In the genomic region with DNA sequence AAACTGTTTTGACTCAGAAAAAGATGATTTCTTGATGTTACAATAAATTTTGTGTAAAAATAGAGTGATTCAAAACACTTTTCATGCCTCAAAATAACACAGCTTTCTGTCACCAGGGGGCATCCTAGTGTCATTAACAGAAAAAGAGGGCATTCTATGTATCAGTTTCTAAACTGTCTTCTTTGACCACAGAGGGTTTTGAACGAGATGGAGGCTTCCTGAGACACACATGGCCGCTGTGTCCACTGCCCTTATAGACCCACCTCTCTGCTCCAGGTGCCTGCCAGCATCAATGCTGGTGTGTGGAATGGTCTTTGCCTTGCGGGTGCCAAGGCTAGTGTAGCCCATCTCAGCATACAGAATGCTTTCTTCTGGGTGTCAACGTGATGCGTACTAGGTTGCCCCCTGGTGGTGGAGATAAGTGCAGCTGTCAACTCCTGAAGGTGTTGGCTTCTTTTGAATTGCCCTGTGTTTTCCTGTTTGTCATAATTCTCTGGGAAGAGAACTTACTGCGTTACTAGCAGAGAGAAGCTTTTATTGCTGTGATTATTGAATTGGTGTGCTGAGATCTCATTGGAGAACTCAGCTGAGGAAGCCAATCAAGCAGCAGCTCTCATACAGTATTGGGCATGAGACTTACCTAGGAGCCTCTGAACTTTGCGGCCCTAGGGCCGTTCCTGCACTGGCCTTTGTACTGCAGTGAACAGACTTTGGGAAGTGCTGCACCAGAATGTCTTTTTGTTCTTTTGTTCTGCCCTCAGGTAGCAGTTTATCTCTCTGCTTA, we compare ENCODE assay signal across 8 cellular contexts. TPM values are rescaled to one million over a fixed set of nuclear protein-coding genes. Genes with fewer than 3 reads are reported as not detected.
DNase-seq lines count a peak whose midpoint lies in the region; FAIRE-seq and TF ChIP-seq lines count a peak whose summit lies in the region.

No MANE protein-coding gene starts in this region.

- H3K4me2 ChIP-seq in neural cell (ENCODE audit: low read length), result no peak overlapping the region

- H3K4me3 ChIP-seq in Peyer's patch (peak overlapping the region in 1 of 4 donors; percentile 8), fibroblast of mammary gland (ENCODE audit: control insufficient read depth, low read depth, low read length) (no peak overlapping the region), neural cell (ENCODE audit: low read length) (no peak overlapping the region), stomach (no peak overlapping the region)

- H3K27ac ChIP-seq in Peyer's patch (peak overlapping the region; percentile 35 to 85 (median 66)), neural cell (ENCODE audit: low read length) (no peak overlapping the region), stomach (peak overlapping the region; percentile 0 to 62 (median 32))

- no peaks in the 10 kb centered on the region for H4K20me1 ChIP-seq in neural cell (ENCODE audit: insufficient read depth)

- H3K27me3 Mint-ChIP-seq in CD14-positive monocyte (ENCODE audit: low read depth in 3 of 3), result peaks cover 0 to 2% (median 0%) of the 10 kb centered on the region in 3 donors

- no peaks in the 10 kb centered on the region for H3K36me3 ChIP-seq in Peyer's patch
- H3K36me3 ChIP-seq in neural cell (ENCODE audit: insufficient read depth, low read length), result no peaks in the 10 kb centered on the region
- peaks cover 0 to 21% (median 13%) of the 10 kb centered on the region in 4 donors for H3K36me3 ChIP-seq in stomach

- TF ChIP-seq CTCF in CD14-positive monocyte (IDR thresholded peaks at IDR 0.05) (peak; percentile 99), Peyer's patch (IDR thresholded peaks at IDR 0.05) (peak; percentile 80 to 97 (median 92)), fibroblast of mammary gland (conservative IDR thresholded peaks at IDR 0.05; ENCODE audit: control insufficient read depth, insufficient read depth, low read depth, low read length) (peak; percentile 87), neural cell (IDR thresholded peaks at IDR 0.05; ENCODE audit: poor library complexity, severe bottlenecking) (peak; percentile 76), stomach (IDR thresholded peaks at IDR 0.05) (peak in 5 of 7 experiments; percentile 66 to 94 (median 85))

- 28 to 41% (median 33%) methylated on average over 8 of the region's 8 CpGs for WGBS in stomach, 5 donors

- TF ChIP-seq RAD21 in neural cell (conservative IDR thresholded peaks at IDR 0.05), result peak; percentile 66

- H3K4me1 ChIP-seq in Peyer's patch, result peaks cover 0 to 55% (median 0%) of the 10 kb centered on the region in 4 donors
- H3K4me1 ChIP-seq in stomach, result peaks cover 56 to 94% (median 78%) of the 10 kb centered on the region in 4 donors

- H3K9me3 Mint-ChIP-seq in CD14-positive monocyte, result no peaks in the 10 kb centered on the region

- peak in 1 of 2 donors; percentile 17 for TF ChIP-seq POLR2A in Peyer's patch (IDR thresholded peaks at IDR 0.05)
- TF ChIP-seq POLR2A in stomach (IDR thresholded peaks at IDR 0.05), result no peak

- H2AFZ ChIP-seq in neural cell (ENCODE audit: low read depth, low read length), result no peak overlapping the region

- FAIRE-seq in GM19239 (lab: Jason Lieb, UNC), result peak; percentile 72

- H3K9me3 ChIP-seq in Peyer's patch (no peaks in the 10 kb centered on the region), neural cell (ENCODE audit: low read length) (no peaks in the 10 kb centered on the region), stomach (no peaks in the 10 kb centered on the region)

- H3K9ac ChIP-seq in neural cell (ENCODE audit: low read length), result no peak overlapping the region

- H3K36me3 Mint-ChIP-seq in CD14-positive monocyte, result peaks cover 32 to 58% of the 10 kb centered on the region in 2 donors

- peak overlapping the region; percentile 64 to 90 (median 85) for H3K27ac Mint-ChIP-seq in CD14-positive monocyte

- intact Hi-C loops in CD14-positive monocyte (cut with micrococcal nuclease), result loop anchor here (1.0 to 5.0 kb wide), 3 partner anchors 16 to 234 kb away; no protein-coding TSS in a partner anchor
- intact Hi-C loops in stomach (cut with DNase I; ENCODE audit: low total_unique reads), result no loop called here

- no peaks in the 10 kb centered on the region for H3K9me2 ChIP-seq in neural cell (ENCODE audit: insufficient read depth, low read length)

- H3K4me1 Mint-ChIP-seq in CD14-positive monocyte, result peaks cover 51% of the 10 kb centered on the region

- no peak for TF ChIP-seq EP300 in neural cell (conservative IDR thresholded peaks at IDR 0.05; ENCODE audit: poor library complexity, severe bottlenecking)
- no peak for TF ChIP-seq EP300 in stomach (IDR thresholded peaks at IDR 0.05)

- peaks cover 13% of the 10 kb centered on the region for H3K79me2 ChIP-seq in neural cell (replicated peaks; ENCODE audit: insufficient read depth, low read length)

- H3F3A ChIP-seq in neural cell (ENCODE audit: insufficient read depth, low read length, poor library complexity, severe bottlenecking), result no peaks in the 10 kb centered on the region

- peak; percentile 66 for DNase-seq in CD14-positive monocyte (ENCODE audit: low spot score)
- peak; percentile 50 for DNase-seq in GM19239 (ENCODE audit: insufficient read length, low spot score)
- peak; percentile 76 for DNase-seq in HT1080 (ENCODE audit: low read depth)
- DNase-seq in Peyer's patch, result peak; percentile 80 to 95 (median 85)
- DNase-seq in activated T-helper 1 cell treated with Interleukin-2 at 50 U/mL for 16 hours (ENCODE audit: low read depth), result peak; percentile 48
- DNase-seq in fibroblast of mammary gland (ENCODE audit: low read depth), result peak; percentile 80
- peak; percentile 82 for DNase-seq in stomach

- peak overlapping the region; percentile 80 to 86 for H3K4me3 Mint-ChIP-seq in CD14-positive monocyte

- H3K27me3 ChIP-seq in Peyer's patch (no peaks in the 10 kb centered on the region), neural cell (ENCODE audit: insufficient read depth, low read depth, low read length) (no peaks in the 10 kb centered on the region), stomach (no peaks in the 10 kb centered on the region)

TF ChIP-seq in neural cell, 6 proteins besides CTCF, POLR2A, EP300 and RAD21:
- peak; percentile 75 for TF ChIP-seq SMC3 (conservative IDR thresholded peaks at IDR 0.05; ENCODE audit: poor library complexity)
- no peak for TF ChIP-seq POLR2AphosphoS5 (IDR thresholded peaks at IDR 0.05)

RNA-seq across cellular contexts. Expression of a gene that starts 38.6 kb away (rescaled TPM):
- polyA plus RNA-seq in CD14-positive monocyte (100 to 1,000 TPM in 1 of 2 donors, 10 to 100 TPM in 1; 90.9 to 115 TPM), neural cell (32.9 and 48.9 TPM in 2 replicates), stomach (10 to 100 TPM; 17.1 to 33.0 (median 22.6) TPM)
- total RNA-seq in HT1080 (2014; rRNA removed; shearing (Covaris generic)), result 72.2 and 99.8 TPM in 2 replicates
- 74.6 and 85.2 TPM in 2 replicates for polyA plus RNA-seq in HT1080 (2015; cell fraction: cytosol; rRNA removed)
- 83.0 and 95.3 TPM in 2 replicates for polyA plus RNA-seq in HT1080 (2015; cell fraction: nucleus; rRNA removed)
- total RNA-seq in Peyer's patch (10 to 100 TPM; 48.0 to 85.5 (median 59.9) TPM), stomach (100 to 1,000 TPM in 1 of 5 donors, 10 to 100 TPM in 4; 37.4 to 183 (median 54.2) TPM)
- 77.4 and 89.1 TPM in 2 replicates for polyA minus RNA-seq in neural cell
